ENCODE assay signal across 8 cellular contexts in genomic region chr4:83535945-83536648, GRCh38. TPM values are rescaled to one million over a fixed set of nuclear protein-coding genes. Genes with fewer than 3 reads are reported as not detected.
DNase-seq lines count a peak whose midpoint lies in the region; ATAC-seq and TF ChIP-seq lines count a peak whose summit lies in the region.

Gene GPAT3, plus strand, starts transcription at chr4:83536108. Its CDS starts 515 bp downstream, at chr4:83536623.

- no peaks in the 10 kb centered on the region for H3K4me1 ChIP-seq in Caco-2
- no peaks in the 10 kb centered on the region for H3K4me1 ChIP-seq in urinary bladder (ENCODE audit: insufficient read depth)

- CTCF ChIA-PET in Caco-2 (lab: Charles Lee), result no interaction called here

- under 1% methylated on average over 64 of the region's 64 CpGs for WGBS in urinary bladder

- ATAC-seq in Right ventricle myocardium superior (ENCODE audit: poor library complexity), result peak; percentile 91

- DNase-seq in Caco-2 (peak; percentile 68 to 75), GM20000 (ENCODE audit: low spot score) (peak; percentile 48), HPDE6-E6E7 (ENCODE audit: extremely low spot score) (peak; percentile 79), SW480 (ENCODE audit: low spot score) (peak; percentile 70), Right ventricle myocardium superior (peak; percentile 90), progenitor cell of endocrine pancreas (ENCODE audit: low spot score, unreplicated experiment) (peak; percentile 31)
- peak; percentile 11 for DNase-seq in activated naive CD8-positive, alpha-beta T cell treated with anti-CD3 and anti-CD28 coated beads, Interleukin-2, amount 50 U/mL, for 16 hours (ENCODE audit: low read depth, low spot score)

- H3K9me3 Mint-ChIP-seq in Caco-2 (ENCODE audit: unreplicated experiment) (no peaks in the 10 kb centered on the region), progenitor cell of endocrine pancreas (ENCODE audit: low read depth) (no peaks in the 10 kb centered on the region)

- POLR2A ChIA-PET in Caco-2 (lab: Charles Lee), result no interaction called here

- no TSS peak for BruUV-seq in Caco-2 (replicated peaks; lab: Mats Ljungman, UMichigan)

- H3K4me3 ChIP-seq in Caco-2 (ENCODE audit: low read depth, low read length) (peak within 1 kb of the TSS; percentile 76), urinary bladder (ENCODE audit: low read depth, low read length) (peak within 1 kb of the TSS; percentile 72)

- H3K27ac Mint-ChIP-seq in Caco-2 (ENCODE audit: unreplicated experiment) (peak within 1 kb of the TSS; percentile 70), progenitor cell of endocrine pancreas (no peak within 1 kb of the TSS)

- H3K36me3 ChIP-seq in Caco-2 (ENCODE audit: control insufficient read depth, insufficient read depth, low read length) (no peaks in the 10 kb centered on the region), urinary bladder (ENCODE audit: insufficient read depth) (no peaks in the 10 kb centered on the region)

- H3K27me3 Mint-ChIP-seq in Caco-2 (ENCODE audit: insufficient read depth, unreplicated experiment) (peaks cover 9% of the 10 kb centered on the region), progenitor cell of endocrine pancreas (peaks cover 75% of the 10 kb centered on the region)

- H3K36me3 Mint-ChIP-seq in Caco-2 (ENCODE audit: insufficient read depth, unreplicated experiment) (no peaks in the 10 kb centered on the region), progenitor cell of endocrine pancreas (ENCODE audit: insufficient read depth) (no peaks in the 10 kb centered on the region)

- TF ChIP-seq CTCF in Caco-2 (IDR thresholded peaks at IDR 0.05; ENCODE audit: insufficient read depth in 1 of 2, low read depth in 1 of 2, low read length in 1 of 2, severe bottlenecking in 1 of 2, unreplicated experiment in 1 of 2) (no peak), GM20000 (IDR thresholded peaks at IDR 0.05; ENCODE audit: extremely low read depth, missing control alignments) (no peak), progenitor cell of endocrine pancreas (IDR thresholded peaks at IDR 0.05; ENCODE audit: unreplicated experiment) (no peak)

- no peaks in the 10 kb centered on the region for H3K4me1 Mint-ChIP-seq in Caco-2 (ENCODE audit: low read depth, unreplicated experiment)
- H3K4me1 Mint-ChIP-seq in progenitor cell of endocrine pancreas (ENCODE audit: low read depth), result peaks cover 6% of the 10 kb centered on the region

- intact Hi-C loops in Caco-2 (cut with micrococcal nuclease; ENCODE audit: unreplicated experiment), result no loop called here
- intact Hi-C loops in Right ventricle myocardium superior (cut with DNase I), result loop anchor here (5.0 kb wide), 1 partner anchor 96 kb away; no protein-coding TSS in a partner anchor

- H3K27ac ChIP-seq in urinary bladder (ENCODE audit: low read depth), result peak within 1 kb of the TSS; percentile 81

- H3K27me3 ChIP-seq in Caco-2 (replicated peaks; ENCODE audit: control insufficient read depth, insufficient read depth, low read length), result no peaks in the 10 kb centered on the region

- H3K4me3 Mint-ChIP-seq in Caco-2 (ENCODE audit: unreplicated experiment), result peak within 1 kb of the TSS; percentile 93
- H3K4me3 Mint-ChIP-seq in progenitor cell of endocrine pancreas (ENCODE audit: low read depth), result peak within 1 kb of the TSS; percentile 75

- H3K9me3 ChIP-seq in Caco-2, result no peaks in the 10 kb centered on the region

RNA-seq across cellular contexts. Expression of gene GPAT3, which starts in this region (rescaled TPM):
- total RNA-seq in Caco-2 (2022), result 4.6 and 5.0 TPM in 2 replicates
- 39.6 TPM for total RNA-seq in Right ventricle myocardium superior
- total RNA-seq in progenitor cell of endocrine pancreas, result 0.17 and 0.36 TPM in 2 replicates
- total RNA-seq in urinary bladder, result 13.8 TPM
- polyA plus RNA-seq in urinary bladder, result 9.5 TPM

Comparison
In these comparisons a context has a peak if more than half of its experiments do, and no peak if none do; other contexts are left out.
1. Peak in every context shown above with its lines: DNase-seq, ATAC-seq, H3K4me3 ChIP-seq and H3K27ac ChIP-seq.
2. Peak in DNase-seq in progenitor cell of endocrine pancreas; RNA of the gene not detected or under 1 TPM.
3. DNase-seq: peak in every context shown above with its lines; median percentile 90 in Right ventricle myocardium superior; 79 in HPDE6-E6E7; 72 in Caco-2; 70 in SW480; 48 in GM20000; 31 in progenitor cell of endocrine pancreas; 11 in activated naive CD8-positive, alpha-beta T cell treated with anti-CD3 and anti-CD28 coated beads, Interleukin-2, amount 50 U/mL, for 16 hours.